Comparison of ENCODE assay signal across 8 cellular contexts in genomic region chr6:144007779-144008500, GRCh38. TPM values are rescaled to one million over a fixed set of nuclear protein-coding genes. Genes with fewer than 3 reads are reported as not detected.
DNase-seq lines count a peak whose midpoint lies in the region; ATAC-seq, FAIRE-seq and TF ChIP-seq lines count a peak whose summit lies in the region.
"Had no signal": no experiment of that assay in that cellular context is flagged by ENCODE, and none has a peak within 500 bp of the region (broad histone marks: within the 10 kb centered on the region; RNA-seq: fewer than 3 reads in every experiment).

A gene with protein sequence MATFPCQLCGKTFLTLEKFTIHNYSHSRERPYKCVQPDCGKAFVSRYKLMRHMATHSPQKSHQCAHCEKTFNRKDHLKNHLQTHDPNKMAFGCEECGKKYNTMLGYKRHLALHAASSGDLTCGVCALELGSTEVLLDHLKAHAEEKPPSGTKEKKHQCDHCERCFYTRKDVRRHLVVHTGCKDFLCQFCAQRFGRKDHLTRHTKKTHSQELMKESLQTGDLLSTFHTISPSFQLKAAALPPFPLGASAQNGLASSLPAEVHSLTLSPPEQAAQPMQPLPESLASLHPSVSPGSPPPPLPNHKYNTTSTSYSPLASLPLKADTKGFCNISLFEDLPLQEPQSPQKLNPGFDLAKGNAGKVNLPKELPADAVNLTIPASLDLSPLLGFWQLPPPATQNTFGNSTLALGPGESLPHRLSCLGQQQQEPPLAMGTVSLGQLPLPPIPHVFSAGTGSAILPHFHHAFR (minus strand): TSS chr6:144008259. CDS start chr6:143948136, 60,123 bp downstream.

- no peak within 1 kb of the TSS for H4K8ac ChIP-seq in trophoblast cell (ENCODE audit: low read depth, low read length)

- intact Hi-C loops in HCT116 (cut with micrococcal nuclease): no loop called here
- intact Hi-C loops in cardiac septum (cut with DNase I): loop anchor here (10.0 kb wide), 1 partner anchor 333 kb away; the partner anchor contains the start of gene PHACTR2

- RAD21 ChIA-PET in HCT116 (lab: Charles Lee; ENCODE audit: low non-redundant PET in 1 of 2, low total read pairs in 2 of 2, uncharacterized antibody in 2 of 2, unreplicated experiment in 2 of 2): no interaction called here

- no peaks in the 10 kb centered on the region for H3K9me3 Mint-ChIP-seq in activated naive CD8-positive, alpha-beta T cell (ENCODE audit: low read depth)

- H3K79me2 ChIP-seq in HCT116 (ENCODE audit: insufficient read depth, low read length) (peaks cover 40% of the 10 kb centered on the region), trophoblast cell (ENCODE audit: control insufficient read depth, insufficient read depth, low read length, poor library complexity) (no peaks in the 10 kb centered on the region)

- POLR2A ChIA-PET in HCT116 (lab: Charles Lee): no interaction called here

- TF ChIP-seq POLR2A in GM12892 (IDR thresholded peaks at IDR 0.05; ENCODE audit: low read depth, low read length): no peak
- peak; percentile 75 for TF ChIP-seq POLR2A in HCT116 (IDR thresholded peaks at IDR 0.05; ENCODE audit: borderline replicate concordance, extremely low read depth, insufficient read depth, insufficient read length)

- no peaks in the 10 kb centered on the region for H3K27me3 ChIP-seq in HCT116 (ENCODE audit: insufficient read depth, low read length)
- H3K27me3 ChIP-seq in trophoblast cell (ENCODE audit: insufficient read depth, low read length): peaks cover 15% of the 10 kb centered on the region

- FAIRE-seq in GM12892 (lab: Jason Lieb, UNC): no peak
- FAIRE-seq: colon had no signal

- H3K4ac ChIP-seq in trophoblast cell (ENCODE audit: low read depth, low read length): no peak within 1 kb of the TSS

- peak within 1 kb of the TSS; percentile 69 for H3K4me2 ChIP-seq in HCT116 (ENCODE audit: low read length)
- peak within 1 kb of the TSS; percentile 83 for H3K4me2 ChIP-seq in trophoblast cell (ENCODE audit: low read length)

- no peak within 1 kb of the TSS for H3K23ac ChIP-seq in trophoblast cell (ENCODE audit: low read length)

- no peaks in the 10 kb centered on the region for H4K20me1 ChIP-seq in HCT116 (ENCODE audit: insufficient read depth)

- TF ChIP-seq RAD21 in HCT116 (IDR thresholded peaks at IDR 0.05; ENCODE audit: low read depth): no peak

- no peaks in the 10 kb centered on the region for H3K9me3 ChIP-seq in HCT116 (ENCODE audit: control insufficient read depth in 1 of 2, insufficient read depth in 1 of 2, low read depth in 1 of 2, low read length in 2 of 2)
- H3K9me3 ChIP-seq in trophoblast cell (ENCODE audit: insufficient read depth, low read depth, low read length): peaks cover 5% of the 10 kb centered on the region

- H3K4me3 ChIP-seq in HCT116 (replicated peaks in 1 of 2; ENCODE audit: low read depth in 1 of 2, low read length in 2 of 2): peak within 1 kb of the TSS; percentile 56 to 74
- peak within 1 kb of the TSS; percentile 67 for H3K4me3 ChIP-seq in trophoblast cell (ENCODE audit: low read depth, low read length)

- H3K18ac ChIP-seq in trophoblast cell (ENCODE audit: low read length): no peak within 1 kb of the TSS

- peaks cover 7% of the 10 kb centered on the region for H3K4me1 Mint-ChIP-seq in activated naive CD8-positive, alpha-beta T cell (ENCODE audit: low read depth)

- no peak within 1 kb of the TSS for H2AK5ac ChIP-seq in trophoblast cell (ENCODE audit: low read length)

- H3K14ac ChIP-seq in trophoblast cell (ENCODE audit: low read length): no peak within 1 kb of the TSS

- H3K36me3 ChIP-seq in HCT116 (ENCODE audit: control insufficient read depth in 1 of 2, insufficient read depth in 2 of 2, low read length in 2 of 2) (no peaks in the 10 kb centered on the region), trophoblast cell (ENCODE audit: control insufficient read depth in 1 of 2, insufficient read depth in 2 of 2, low read length in 2 of 2) (no peaks in the 10 kb centered on the region)

- TF ChIP-seq CTCF in HCT116 (IDR thresholded peaks at IDR 0.05 in 2 of 3, conservative IDR thresholded peaks at IDR 0.05 in 1 of 3; ENCODE audit: borderline replicate concordance in 1 of 3, insufficient read depth in 1 of 3, low read depth in 2 of 3, low read length in 2 of 3): no peak

- CTCF ChIA-PET in HCT116 (lab: Charles Lee): interaction anchor here (1.3 to 2.4 kb wide), 2 partner anchors 68 to 432 kb away, joined by 7 to 9 read pairs; no protein-coding TSS in a partner anchor

- H3K4me1 ChIP-seq in HCT116 (ENCODE audit: control insufficient read depth in 1 of 2, insufficient read depth in 2 of 2, low read length in 2 of 2) (peaks cover 3 to 7% of the 10 kb centered on the region in 2 experiments; a peak in 2 of 4 replicates), trophoblast cell (ENCODE audit: control insufficient read depth in 1 of 2, insufficient read depth in 2 of 2, low read length in 2 of 2) (peaks cover 0 to 5% of the 10 kb centered on the region in 2 experiments)

- H2BK12ac ChIP-seq in trophoblast cell (ENCODE audit: low read length): no peak within 1 kb of the TSS

- peak; percentile 85 for ATAC-seq in HCT116

- H4K91ac ChIP-seq in trophoblast cell (ENCODE audit: low read depth, low read length): no peak within 1 kb of the TSS

- BruUV-seq in HCT116 (replicated peaks; lab: Mats Ljungman, UMichigan): no TSS peak

- no peak within 1 kb of the TSS for H4K12ac ChIP-seq in trophoblast cell (ENCODE audit: low read depth, low read length)

- H3K9ac ChIP-seq in HCT116 (ENCODE audit: low read length) (peak within 1 kb of the TSS; percentile 84), trophoblast cell (ENCODE audit: low read length) (no peak within 1 kb of the TSS)

- H3K27me3 Mint-ChIP-seq in activated naive CD8-positive, alpha-beta T cell: peaks cover 7% of the 10 kb centered on the region

- peak within 1 kb of the TSS; percentile 56 for H2AFZ ChIP-seq in HCT116 (ENCODE audit: low read depth, low read length, poor library complexity, severe bottlenecking)
- no peak within 1 kb of the TSS for H2AFZ ChIP-seq in trophoblast cell (ENCODE audit: insufficient read depth, low read length, poor library complexity)

- H3K79me1 ChIP-seq in trophoblast cell (ENCODE audit: low read length): no peaks in the 10 kb centered on the region

- H3K4me3 Mint-ChIP-seq in activated naive CD8-positive, alpha-beta T cell: peak within 1 kb of the TSS; percentile 74

- WGBS in trophoblast cell (ENCODE audit: extremely low coverage, insufficient coverage, insufficient read length): no CpG with 5 or more reads among the region's 98 CpGs

- DNase-seq in GM12892 (ENCODE audit: insufficient read length) (peak; percentile 20), HCT116 (ENCODE audit: low read depth, low spot score) (peak; percentile 38), NCI-H2171 (lab: John Stamatoyannopoulos, UW) (peak; percentile 10), cardiac septum (ENCODE audit: low spot score) (peak; percentile 84), trophoblast cell (peak; percentile 37 to 72), NCI-H446 treated with DMSO at 0.1 percent for 48 hours (lab: John Stamatoyannopoulos, UW) (no peak)

- H3K27ac ChIP-seq in HCT116 (ENCODE audit: low read depth, low read length): peak within 1 kb of the TSS; percentile 71
- H3K27ac ChIP-seq in trophoblast cell (ENCODE audit: low read depth, low read length): no peak within 1 kb of the TSS

- no peaks in the 10 kb centered on the region for H3K36me3 Mint-ChIP-seq in activated naive CD8-positive, alpha-beta T cell

- H2BK5ac ChIP-seq in trophoblast cell (ENCODE audit: low read depth, low read length, poor library complexity): no peak within 1 kb of the TSS

- no peak within 1 kb of the TSS for H3K27ac Mint-ChIP-seq in activated naive CD8-positive, alpha-beta T cell

- no peaks in the 10 kb centered on the region for H3K9me2 ChIP-seq in HCT116 (ENCODE audit: insufficient read depth)

- no peak within 1 kb of the TSS for H2BK120ac ChIP-seq in trophoblast cell (ENCODE audit: insufficient read depth, low read length, poor library complexity)

TF ChIP-seq in HCT116, 20 proteins besides CTCF, POLR2A, EP300 and RAD21 (continues in another document):
- TF ChIP-seq, protein P1, sequence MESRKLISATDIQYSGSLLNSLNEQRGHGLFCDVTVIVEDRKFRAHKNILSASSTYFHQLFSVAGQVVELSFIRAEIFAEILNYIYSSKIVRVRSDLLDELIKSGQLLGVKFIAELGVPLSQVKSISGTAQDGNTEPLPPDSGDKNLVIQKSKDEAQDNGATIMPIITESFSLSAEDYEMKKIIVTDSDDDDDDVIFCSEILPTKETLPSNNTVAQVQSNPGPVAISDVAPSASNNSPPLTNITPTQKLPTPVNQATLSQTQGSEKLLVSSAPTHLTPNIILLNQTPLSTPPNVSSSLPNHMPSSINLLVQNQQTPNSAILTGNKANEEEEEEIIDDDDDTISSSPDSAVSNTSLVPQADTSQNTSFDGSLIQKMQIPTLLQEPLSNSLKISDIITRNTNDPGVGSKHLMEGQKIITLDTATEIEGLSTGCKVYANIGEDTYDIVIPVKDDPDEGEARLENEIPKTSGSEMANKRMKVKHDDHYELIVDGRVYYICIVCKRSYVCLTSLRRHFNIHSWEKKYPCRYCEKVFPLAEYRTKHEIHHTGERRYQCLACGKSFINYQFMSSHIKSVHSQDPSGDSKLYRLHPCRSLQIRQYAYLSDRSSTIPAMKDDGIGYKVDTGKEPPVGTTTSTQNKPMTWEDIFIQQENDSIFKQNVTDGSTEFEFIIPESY (IDR thresholded peaks at IDR 0.05; ENCODE audit: extremely low read depth, insufficient replicate concordance, low read length): peak; percentile 10
- TF ChIP-seq ZNF274 (IDR thresholded peaks at IDR 0.05; ENCODE audit: low read depth, low read length): no peak
- TF ChIP-seq POLR2AphosphoS5 (IDR thresholded peaks at IDR 0.05; ENCODE audit: low read depth, low read length): peak; percentile 80

RNA-seq across cellular contexts. Expression of the gene that starts here (rescaled TPM):
- polyA plus RNA-seq in GM12892 (2012; ENCODE audit: missing spikeins): 17.4 TPM
- total RNA-seq in HCT116 (2021; ENCODE audit: unreplicated experiment): 35.6 TPM
- polyA plus RNA-seq in HCT116 (2012): 23.9 and 26.8 TPM in 2 replicates
- total RNA-seq in cardiac septum: 13.0 TPM
- polyA plus RNA-seq in trophoblast cell (2013): 0.41 and 0.49 TPM in 2 replicates
